Comparison of ENCODE assay signal across 18 cellular contexts in the genomic region with DNA sequence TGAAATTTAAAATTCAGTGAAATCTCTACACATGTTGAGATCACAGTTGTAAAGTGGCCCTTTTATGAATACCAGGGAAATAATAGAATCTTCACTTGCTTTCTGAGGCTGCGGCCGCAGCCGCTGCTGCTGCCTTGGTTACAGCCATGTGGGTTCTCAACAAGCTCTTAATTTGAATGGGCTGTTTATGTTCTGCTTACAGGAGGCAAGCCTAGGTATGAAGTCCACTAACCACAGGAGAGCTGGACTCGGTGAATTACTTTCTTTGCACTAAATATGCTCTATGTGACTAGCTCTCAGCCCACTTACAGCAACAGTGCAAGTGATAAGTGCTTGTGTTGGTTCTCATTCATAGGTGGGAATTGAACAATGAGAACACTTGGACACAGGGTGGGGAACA.
"Had no signal": no experiment of that assay in that cellular context is flagged by ENCODE, and none has a peak within 500 bp of the region (broad histone marks: within the 10 kb centered on the region; RNA-seq: fewer than 3 reads in every experiment).

No MANE protein-coding gene starts in this region.

- H3K27ac Mint-ChIP-seq: activated CD4-positive, alpha-beta memory T cell treated with anti-CD3 and anti-CD28 coated beads for 36 hours; activated naive CD8-positive, alpha-beta T cell treated with anti-CD3 and anti-CD28 coated beads, Interleukin-2, amount 10 ng/mL, durations not matched to agents 7 days and 5 days; activated T-cell treated with anti-CD3 and anti-CD28 coated beads, Interleukin-2, amount 50 U/mL, for 72 hours; nephron; T-helper 2 cell treated with Interferon-gamma antibody and Interleukin-4, amounts not matched to agents 5 μg/mL and 100 μg/mL, for 36 hours had no signal

- H3K4me1 Mint-ChIP-seq: stimulated activated naive CD8-positive, alpha-beta T cell treated with anti-CD3 and anti-CD28 coated beads, Interleukin-15, amount 100 ng/mL, for 72 hours had no signal

- H3K36me3 ChIP-seq: gastroesophageal sphincter, lower lobe of right lung, tibial artery, uterus had no signal

- H3K27ac ChIP-seq: coronary artery, epithelial cell of prostate, gastroesophageal sphincter, lower lobe of right lung, tibial artery, uterus had no signal

- H3K27me3 ChIP-seq: tibial artery, uterus had no signal

- ATAC-seq: activated T-cell treated with anti-CD3 and anti-CD28 coated beads, Interleukin-2, amount 50 U/mL, for 72 hours; gastroesophageal sphincter; lower lobe of right lung; stimulated activated naive CD8-positive, alpha-beta T cell treated with anti-CD3 and anti-CD28 coated beads, Interleukin-15, amount 100 ng/mL, for 72 hours had no signal

- H3K4me3 Mint-ChIP-seq: activated CD4-positive, alpha-beta memory T cell treated with anti-CD3 and anti-CD28 coated beads for 36 hours; activated naive CD8-positive, alpha-beta T cell treated with anti-CD3 and anti-CD28 coated beads, Interleukin-2, amount 10 ng/mL, durations not matched to agents 7 days and 5 days; activated T-cell treated with anti-CD3 and anti-CD28 coated beads, Interleukin-2, amount 50 U/mL, for 72 hours; nephron; stimulated activated naive CD8-positive, alpha-beta T cell treated with anti-CD3 and anti-CD28 coated beads, Interleukin-15, amount 100 ng/mL, for 72 hours; T-helper 2 cell treated with Interferon-gamma antibody and Interleukin-4, amounts not matched to agents 5 μg/mL and 100 μg/mL, for 36 hours had no signal

- DNase-seq: activated CD4-positive, alpha-beta memory T cell treated with anti-CD3 and anti-CD28 coated beads for 36 hours; activated CD4-positive, alpha-beta T cell treated with anti-CD3 and anti-CD28 coated beads for 1 hour; activated naive CD8-positive, alpha-beta T cell treated with anti-CD3 and anti-CD28 coated beads, Interleukin-2, amount 10 ng/mL, durations not matched to agents 7 days and 5 days; activated T-cell treated with anti-CD3 and anti-CD28 coated beads, Interleukin-2, amount 50 U/mL, for 72 hours; aorta; effector memory CD4-positive, alpha-beta T cell; kidney glomerular epithelial cell; lower lobe of right lung; stimulated activated CD4-positive, alpha-beta T cell treated with anti-CD3 and anti-CD28 coated beads, Interleukin-4, amount 100 ng/mL, for 1 hour; stimulated activated naive CD8-positive, alpha-beta T cell treated with anti-CD3 and anti-CD28 coated beads, Interleukin-15, amount 100 ng/mL, for 72 hours; SW 1271; tibial artery; uterus had no signal

- H3K4me3 ChIP-seq: coronary artery, gastroesophageal sphincter, lower lobe of right lung, tibial artery, uterus had no signal

- H3K9me3 ChIP-seq: gastroesophageal sphincter, lower lobe of right lung, tibial artery, uterus had no signal

- H3K4me1 ChIP-seq: gastroesophageal sphincter, lower lobe of right lung, tibial artery, uterus had no signal

- H3K9me3 Mint-ChIP-seq: activated CD4-positive, alpha-beta memory T cell treated with anti-CD3 and anti-CD28 coated beads for 36 hours; activated T-cell treated with anti-CD3 and anti-CD28 coated beads, Interleukin-2, amount 50 U/mL, for 72 hours; nephron; stimulated activated naive CD8-positive, alpha-beta T cell treated with anti-CD3 and anti-CD28 coated beads, Interleukin-15, amount 100 ng/mL, for 72 hours; T-helper 2 cell treated with Interferon-gamma antibody and Interleukin-4, amounts not matched to agents 5 μg/mL and 100 μg/mL, for 36 hours had no signal

- H3K36me3 Mint-ChIP-seq: activated CD4-positive, alpha-beta memory T cell treated with anti-CD3 and anti-CD28 coated beads for 36 hours; activated naive CD8-positive, alpha-beta T cell treated with anti-CD3 and anti-CD28 coated beads, Interleukin-2, amount 10 ng/mL, durations not matched to agents 7 days and 5 days had no signal
